Comparison of ENCODE assay signal across 20 cellular contexts in the genomic region with DNA sequence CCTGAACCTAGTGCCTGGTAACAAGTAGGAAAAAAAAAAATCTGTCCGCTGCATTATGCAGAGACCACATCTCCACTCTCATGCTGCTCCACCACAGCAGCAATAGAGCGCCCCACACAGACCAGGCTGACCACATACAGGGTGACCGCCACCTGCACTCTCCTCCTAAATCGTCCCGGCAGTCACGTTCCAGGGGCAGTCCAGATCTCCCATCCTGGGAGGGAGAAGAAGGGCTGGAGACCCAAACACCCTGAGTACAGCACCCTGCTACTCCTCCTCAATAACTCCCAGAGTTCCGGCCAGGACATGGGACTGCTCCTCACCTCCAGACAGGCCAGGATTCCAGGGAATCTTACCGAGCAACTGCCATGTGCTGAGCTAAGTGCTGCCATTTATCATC.
"Had no signal": no experiment of that assay in that cellular context is flagged by ENCODE, and none has a peak within 500 bp of the region (broad histone marks: within the 10 kb centered on the region; RNA-seq: fewer than 3 reads in every experiment).

No MANE protein-coding gene starts in this region.

- H3K4me1 Mint-ChIP-seq: activated CD4-positive, alpha-beta T cell treated with anti-CD3 and anti-CD28 coated beads, Interleukin-2, amount 10 ng/mL, durations not matched to agents 24 days and 14 days; brain; memory B cell had no signal

- H3K4me1 ChIP-seq: colonic mucosa, transverse colon had no signal

- H3K9me3 Mint-ChIP-seq: activated CD4-positive, alpha-beta T cell treated with anti-CD3 and anti-CD28 coated beads, Interleukin-2, amount 10 ng/mL, durations not matched to agents 24 days and 14 days; activated naive CD4-positive, alpha-beta T cell treated with anti-CD3 and anti-CD28 coated beads for 36 hours; activated T-helper 2 cell treated with anti-CD3 and anti-CD28 coated beads, Interferon-gamma antibody, Interleukin-2, Interleukin-4, amounts not matched to agents 10 μg/mL and 5 μg/mL and 100 μg/mL, durations not matched to agents 14 hours and 24 hours and 36 hours; brain; central memory CD8-positive, alpha-beta T cell; memory B cell; nephron; stimulated activated naive CD8-positive, alpha-beta T cell treated with anti-CD3 and anti-CD28 coated beads, Interleukin-15, Interleukin-2, amounts not matched to agents 100 ng/mL and 50 ng/mL, for 24 hours; T-helper 2 cell treated with Interferon-gamma antibody and Interleukin-4, amounts not matched to agents 5 μg/mL and 100 μg/mL, for 36 hours had no signal

- H3K79me2 ChIP-seq: parathyroid adenoma had no signal

- DNase-seq: activated CD4-positive, alpha-beta T cell treated with anti-CD3 and anti-CD28 coated beads, Interleukin-2, amount 10 ng/mL, durations not matched to agents 24 days and 14 days; activated CD8-positive, alpha-beta T cell treated with anti-CD3 and anti-CD28 coated beads, Interleukin-2, amount 10 ng/mL, durations not matched to agents 7 days and 5 days; activated naive CD4-positive, alpha-beta T cell treated with anti-CD3 and anti-CD28 coated beads for 36 hours; activated T-cell treated with anti-CD3 and anti-CD28 coated beads, Interleukin-2, amount 50 U/mL, for 1 hour; colonic mucosa; esophagus squamous epithelium; stimulated activated CD4-positive, alpha-beta T cell treated with anti-CD3 and anti-CD28 coated beads, Interleukin-4, amount 100 ng/mL, for 1 hour; transverse colon had no signal

- H3K36me3 ChIP-seq: colonic mucosa had no signal

- H3K27ac ChIP-seq: colonic mucosa, esophagus squamous epithelium, gastroesophageal sphincter, parathyroid adenoma, transverse colon had no signal

- H3K9me3 ChIP-seq: colonic mucosa, esophagus squamous epithelium, gastroesophageal sphincter, transverse colon, vagina had no signal

- H3K27me3 ChIP-seq: colonic mucosa, esophagus squamous epithelium, gastroesophageal sphincter, transverse colon, vagina had no signal

- H3K4me3 Mint-ChIP-seq: activated CD4-positive, alpha-beta T cell treated with anti-CD3 and anti-CD28 coated beads, Interleukin-2, amount 10 ng/mL, durations not matched to agents 24 days and 14 days; activated CD8-positive, alpha-beta T cell treated with anti-CD3 and anti-CD28 coated beads, Interleukin-2, amount 10 ng/mL, durations not matched to agents 7 days and 5 days; activated naive CD4-positive, alpha-beta T cell treated with anti-CD3 and anti-CD28 coated beads for 36 hours; brain; central memory CD8-positive, alpha-beta T cell; memory B cell; nephron; stimulated activated naive CD8-positive, alpha-beta T cell treated with anti-CD3 and anti-CD28 coated beads, Interleukin-15, Interleukin-2, amounts not matched to agents 100 ng/mL and 50 ng/mL, for 24 hours; T-helper 2 cell treated with Interferon-gamma antibody and Interleukin-4, amounts not matched to agents 5 μg/mL and 100 μg/mL, for 36 hours had no signal

- H2AFZ ChIP-seq: parathyroid adenoma had no signal

- H3K9ac ChIP-seq: parathyroid adenoma had no signal

- H3K27ac Mint-ChIP-seq: activated CD4-positive, alpha-beta T cell treated with anti-CD3 and anti-CD28 coated beads, Interleukin-2, amount 10 ng/mL, durations not matched to agents 24 days and 14 days; activated CD8-positive, alpha-beta T cell treated with anti-CD3 and anti-CD28 coated beads, Interleukin-2, amount 10 ng/mL, durations not matched to agents 7 days and 5 days; activated naive CD4-positive, alpha-beta T cell treated with anti-CD3 and anti-CD28 coated beads for 36 hours; activated T-helper 2 cell treated with anti-CD3 and anti-CD28 coated beads, Interferon-gamma antibody, Interleukin-2, Interleukin-4, amounts not matched to agents 10 μg/mL and 5 μg/mL and 100 μg/mL, durations not matched to agents 14 hours and 24 hours and 36 hours; brain; memory B cell; T-helper 2 cell treated with Interferon-gamma antibody and Interleukin-4, amounts not matched to agents 5 μg/mL and 100 μg/mL, for 36 hours had no signal

- H3K4me3 ChIP-seq: colonic mucosa, esophagus squamous epithelium, gastroesophageal sphincter, transverse colon, vagina had no signal

- ATAC-seq: activated CD4-positive, CD25-positive, alpha-beta regulatory T cell treated with anti-CD3 and anti-CD28 coated beads, Interleukin-2, amount 50 U/mL, for 24 hours; activated CD8-positive, alpha-beta T cell treated with anti-CD3 and anti-CD28 coated beads, Interleukin-2, amount 10 ng/mL, durations not matched to agents 7 days and 5 days; gastroesophageal sphincter; SK-N-SH treated with all-trans-retinoic acid at 6 μM for 48 hours had no signal
